27 cellular contexts compared by ENCODE assay signal in genomic region chr19:5674734-5675133, GRCh38. TPM values are rescaled to one million over a fixed set of nuclear protein-coding genes. Genes with fewer than 3 reads are reported as not detected.
DNase-seq lines count a peak whose midpoint lies in the region; ATAC-seq, FAIRE-seq and TF ChIP-seq lines count a peak whose summit lies in the region.
"Had no signal": no experiment of that assay in that cellular context is flagged by ENCODE, and none has a peak within 500 bp of the region (broad histone marks: within the 10 kb centered on the region; RNA-seq: fewer than 3 reads in every experiment).

No MANE protein-coding gene starts in this region.

- peak; percentile 11 for FAIRE-seq in K562 (lab: Jason Lieb, UNC)
- FAIRE-seq: small intestine had no signal

- ATAC-seq in K562 (no peak), HG03159 (IDR thresholded peaks at IDR 0.05; ENCODE audit: unreplicated experiment) (no peak)
- no peak for ATAC-seq in naive thymus-derived CD4-positive, alpha-beta T cell
- ATAC-seq: activated CD8-positive, alpha-beta T cell treated with anti-CD3 and anti-CD28 coated beads for 36 hours; effector memory CD8-positive, alpha-beta T cell; GM23338; stimulated activated memory B cell treated with anti-CD40 and anti-IgM and Interleukin-4, amounts not matched to agents 10 μg/mL and 1 μg/mL and 100 μg/mL, for 72 hours had no signal

- no peak overlapping the region for H3K27ac ChIP-seq in H9 (ENCODE audit: insufficient read length, low read depth, low read length)
- H3K27ac ChIP-seq in K562 (ENCODE audit: extremely low read depth, low read depth, low read length): no peak overlapping the region
- peak overlapping the region; percentile 14 for H3K27ac ChIP-seq in naive thymus-derived CD4-positive, alpha-beta T cell (ENCODE audit: low read depth, low read length)
- H3K27ac ChIP-seq in PC-9: no peak overlapping the region
- H3K27ac ChIP-seq: adrenal gland, brain microvascular endothelial cell, colonic mucosa, KMS-11, testis, uterus had no signal

- POLR2A ChIA-PET in K562 (lab: Yijun Ruan, JAX) (interaction anchor here (0.6 to 2.8 kb wide), 5 partner anchors 12 to 590 kb away, joined by 3 to 9 read pairs (median 3); partner anchors contain the start of gene RPL36), PC-9 (lab: Charles Lee; ENCODE audit: unreplicated experiment) (no interaction called here), HEK293T (lab: Yijun Ruan, JAX) (interaction anchor here (2.7 kb wide), 1 partner anchor 12 kb away, joined by 8 read pairs; no protein-coding TSS in a partner anchor)
- POLR2A ChIA-PET in naive thymus-derived CD4-positive, alpha-beta T cell (lab: Charles Lee): no interaction called here

- peaks cover 6 to 28% (median 13%) of the 10 kb centered on the region in 3 experiments; a peak in 5 of 7 replicates for H3K36me3 Mint-ChIP-seq in H9 (ENCODE audit: insufficient read depth in 1 of 3, low read depth in 3 of 3)
- peaks cover 0 to 18% (median 0%) of the 10 kb centered on the region in 5 donors for H3K36me3 Mint-ChIP-seq in naive thymus-derived CD4-positive, alpha-beta T cell

- no peak overlapping the region for H4K91ac ChIP-seq in H9 (ENCODE audit: insufficient read length, low read depth, low read length)

- peak overlapping the region in 1 of 2 experiments; percentile 24; a peak in 1 of 5 replicates for H3K4me3 Mint-ChIP-seq in H9
- H3K4me3 Mint-ChIP-seq in naive thymus-derived CD4-positive, alpha-beta T cell: no peak overlapping the region
- H3K4me3 Mint-ChIP-seq: activated CD8-positive, alpha-beta T cell treated with anti-CD3 and anti-CD28 coated beads for 36 hours; effector memory CD8-positive, alpha-beta T cell; GM23338; stimulated activated memory B cell treated with anti-CD40 and anti-IgM and Interleukin-4, amounts not matched to agents 10 μg/mL and 1 μg/mL and 100 μg/mL, for 72 hours had no signal

- H4K20me1 ChIP-seq in H9 (ENCODE audit: control insufficient read depth, insufficient read depth, insufficient read length): no peaks in the 10 kb centered on the region
- no peaks in the 10 kb centered on the region; the same call in 1 of the 2 replicates for H4K20me1 ChIP-seq in K562 (replicated peaks; ENCODE audit: control insufficient read depth, insufficient read depth, low read length)
- no peaks in the 10 kb centered on the region for H4K20me1 ChIP-seq in PC-9 (ENCODE audit: insufficient read depth)

- H2AFZ ChIP-seq in H9 (ENCODE audit: low read length): no peak overlapping the region
- H2AFZ ChIP-seq in K562 (ENCODE audit: low read depth, low read length): no peak overlapping the region
- no peak overlapping the region for H2AFZ ChIP-seq in PC-9
- H2AFZ ChIP-seq: GM23338 had no signal

- peaks cover 1% of the 10 kb centered on the region for H3K23me2 ChIP-seq in H9 (ENCODE audit: insufficient read length, low read depth, low read length, poor library complexity, severe bottlenecking)

- no peak overlapping the region for H3K4ac ChIP-seq in H9 (ENCODE audit: low read depth, low read length)

- H2BK20ac ChIP-seq in H9 (ENCODE audit: low read depth, low read length, poor library complexity, severe bottlenecking): no peak overlapping the region

- H2BK12ac ChIP-seq in H9 (ENCODE audit: insufficient read length, low read depth, low read length): no peak overlapping the region

- H3K56ac ChIP-seq in H9 (ENCODE audit: insufficient read length, low read depth, low read length): no peak overlapping the region

- H3K4me3 ChIP-seq in K562: no peak overlapping the region
- H3K4me3 ChIP-seq in naive thymus-derived CD4-positive, alpha-beta T cell (ENCODE audit: low read length): no peak overlapping the region
- no peak overlapping the region for H3K4me3 ChIP-seq in PC-9
- H3K4me3 ChIP-seq: adrenal gland, colonic mucosa, GM23338, lung, testis, uterus had no signal

- H3T11ph ChIP-seq in H9 (ENCODE audit: low read length): no peak overlapping the region

- H4K8ac ChIP-seq in H9 (replicated peaks; ENCODE audit: insufficient read length, low read depth, low read length): no peak overlapping the region

- no peaks in the 10 kb centered on the region; the same call in 1 of the 2 replicates for H3K27me3 Mint-ChIP-seq in H9 (ENCODE audit: low read depth)
- H3K27me3 Mint-ChIP-seq in naive thymus-derived CD4-positive, alpha-beta T cell: no peaks in the 10 kb centered on the region
- H3K27me3 Mint-ChIP-seq: activated CD8-positive, alpha-beta T cell treated with anti-CD3 and anti-CD28 coated beads for 36 hours; effector memory CD8-positive, alpha-beta T cell; stimulated activated memory B cell treated with anti-CD40 and anti-IgM and Interleukin-4, amounts not matched to agents 10 μg/mL and 1 μg/mL and 100 μg/mL, for 72 hours had no signal

- H3F3A ChIP-seq in PC-9 (ENCODE audit: insufficient read depth, low read depth): no peaks in the 10 kb centered on the region

- no peak overlapping the region for H3K18ac ChIP-seq in H9 (ENCODE audit: insufficient read length, low read depth, low read length)

- peaks cover 22% of the 10 kb centered on the region; the same call in 2 of the 3 replicates for H3K36me3 ChIP-seq in K562 (ENCODE audit: control insufficient read depth, insufficient read depth, low read length)
- H3K36me3 ChIP-seq in naive thymus-derived CD4-positive, alpha-beta T cell (ENCODE audit: control insufficient read depth in 2 of 3, insufficient read depth in 3 of 3, low read length in 3 of 3): peaks cover 0 to 15% (median under 1%) of the 10 kb centered on the region in 3 experiments
- no peaks in the 10 kb centered on the region for H3K36me3 ChIP-seq in PC-9 (ENCODE audit: low read depth)
- H3K36me3 ChIP-seq: colonic mucosa, uterus had no signal

- H3K9me3 ChIP-seq in H9 (ENCODE audit: control insufficient read depth, low read depth, low read length) (no peaks in the 10 kb centered on the region), K562 (replicated peaks; ENCODE audit: control insufficient read depth, insufficient read depth, low read depth, low read length) (no peaks in the 10 kb centered on the region), PC-9 (ENCODE audit: insufficient read depth, low read depth) (no peaks in the 10 kb centered on the region)
- no peaks in the 10 kb centered on the region for H3K9me3 ChIP-seq in naive thymus-derived CD4-positive, alpha-beta T cell (ENCODE audit: control insufficient read depth in 2 of 3, low read length in 3 of 3)
- H3K9me3 ChIP-seq: adrenal gland, colonic mucosa, testis, uterus had no signal

- DNase-seq in H9 (no peak), K562 (ENCODE audit: extremely low read depth in 1 of 4, low spot score in 3 of 4) (no peak), PC-9 (no peak), HEK293T (ENCODE audit: extremely low spot score) (no peak)
- no peak for DNase-seq in naive thymus-derived CD4-positive, alpha-beta T cell
- DNase-seq: activated CD4-positive, CD25-positive, alpha-beta regulatory T cell treated with anti-CD3 and anti-CD28 coated beads, Interleukin-2, amount 50 U/mL, for 72 hours; activated CD8-positive, alpha-beta T cell treated with anti-CD3 and anti-CD28 coated beads for 36 hours; activated naive CD4-positive, alpha-beta T cell; activated T-cell treated with anti-CD3 and anti-CD28 coated beads, Interleukin-2, amount 50 U/mL, for 1 hour; adrenal gland; brain microvascular endothelial cell; colonic mucosa; effector memory CD8-positive, alpha-beta T cell; kidney glomerular epithelial cell; MV-4-11; NCI-H1694; NCI-H774; nucleus accumbens; small intestine; stimulated activated CD4-positive, alpha-beta T cell treated with anti-CD3 and anti-CD28 coated beads, Interleukin-2, amount 100 ng/mL, for 24 hours; testis; uterus had no signal

- no peak overlapping the region for H2BK5ac ChIP-seq in H9 (ENCODE audit: insufficient read length, low read length)

- H3K4me1 ChIP-seq in H9 (ENCODE audit: insufficient read depth, low read length): no peaks in the 10 kb centered on the region
- H3K4me1 ChIP-seq in K562 (replicated peaks in 1 of 2; ENCODE audit: control insufficient read depth in 2 of 2, insufficient read depth in 2 of 2, low read length in 2 of 2): peaks cover 16 to 41% of the 10 kb centered on the region in 2 experiments
- peaks cover 6 to 8% of the 10 kb centered on the region in 2 donors for H3K4me1 ChIP-seq in naive thymus-derived CD4-positive, alpha-beta T cell (ENCODE audit: control insufficient read depth in 2 of 2, insufficient read depth in 2 of 2, low read length in 2 of 2)
- no peaks in the 10 kb centered on the region for H3K4me1 ChIP-seq in PC-9 (replicated peaks; ENCODE audit: insufficient read depth)

- H3K27me3 ChIP-seq in H9 (ENCODE audit: insufficient read depth, low read length): no peaks in the 10 kb centered on the region
- no peaks in the 10 kb centered on the region for H3K27me3 ChIP-seq in K562 (ENCODE audit: control insufficient read depth in 2 of 2, insufficient read depth in 2 of 2, low read length in 2 of 2)
- H3K27me3 ChIP-seq in naive thymus-derived CD4-positive, alpha-beta T cell (ENCODE audit: control insufficient read depth in 2 of 2, insufficient read depth in 2 of 2, low read length in 2 of 2): no peaks in the 10 kb centered on the region
- H3K27me3 ChIP-seq in PC-9 (ENCODE audit: insufficient read depth, low read depth): no peaks in the 10 kb centered on the region
- H3K27me3 ChIP-seq: adrenal gland, brain microvascular endothelial cell, colonic mucosa, testis, uterus had no signal

- BruUV-seq in K562 (replicated peaks; lab: Mats Ljungman, UMichigan) (no TSS peak), PC-9 (replicated peaks; lab: Mats Ljungman, UMichigan) (no TSS peak)

- H2AK5ac ChIP-seq in H9 (ENCODE audit: insufficient read length, low read length): no peak overlapping the region

- H3K9me2 ChIP-seq in PC-9 (ENCODE audit: insufficient read depth): no peaks in the 10 kb centered on the region

- no peak overlapping the region for H2BK15ac ChIP-seq in H9 (ENCODE audit: low read depth, low read length)

- no peak for TF ChIP-seq EP300 in K562 (IDR thresholded peaks at IDR 0.05; ENCODE audit: low read length)

- no peak overlapping the region for H3K9ac ChIP-seq in H9 (ENCODE audit: extremely low read depth, insufficient read length, low read length)
- peak overlapping the region in 1 of 2 experiments; percentile 10; a peak in 1 of 4 replicates for H3K9ac ChIP-seq in K562 (ENCODE audit: insufficient read depth in 1 of 2, low read depth in 2 of 2, low read length in 2 of 2)
- H3K9ac ChIP-seq: KMS-11 had no signal

- H3K4me2 ChIP-seq in H9 (ENCODE audit: insufficient read depth, insufficient read length, low read length) (no peak overlapping the region), K562 (ENCODE audit: insufficient read depth, low read length) (no peak overlapping the region), PC-9 (no peak overlapping the region)
- H3K4me2 ChIP-seq: GM23338, KMS-11 had no signal

- no peaks in the 10 kb centered on the region for H3K9me3 Mint-ChIP-seq in H9
- H3K9me3 Mint-ChIP-seq in naive thymus-derived CD4-positive, alpha-beta T cell: peaks cover 0 to 4% (median 0%) of the 10 kb centered on the region in 11 donors
- H3K9me3 Mint-ChIP-seq: activated CD8-positive, alpha-beta T cell treated with anti-CD3 and anti-CD28 coated beads for 36 hours; effector memory CD8-positive, alpha-beta T cell; GM23338 had no signal

- in situ Hi-C loops in K562 (cut with MboI): no loop called here

- CTCF ChIA-PET in K562 (lab: Yijun Ruan, JAX; ENCODE audit: low intra/inter-chr PET ratio) (no interaction called here), PC-9 (lab: Charles Lee) (no interaction called here), HEK293T (lab: Yijun Ruan, JAX) (no interaction called here)
- CTCF ChIA-PET in naive thymus-derived CD4-positive, alpha-beta T cell (lab: Charles Lee): no interaction called here

- no peak overlapping the region for H3K23ac ChIP-seq in H9 (ENCODE audit: insufficient read length, low read depth, low read length)

- H3K4me1 Mint-ChIP-seq in H9: peaks cover 6 to 13% of the 10 kb centered on the region in 2 experiments
- peaks cover 7 to 14% (median 8%) of the 10 kb centered on the region in 7 donors for H3K4me1 Mint-ChIP-seq in naive thymus-derived CD4-positive, alpha-beta T cell

- no peaks in the 10 kb centered on the region for H3K9me1 ChIP-seq in K562 (ENCODE audit: control insufficient read depth, insufficient read depth, low read length)

- H3K79me1 ChIP-seq in H9 (ENCODE audit: insufficient read depth, low read depth, low read length, poor library complexity, severe bottlenecking): no peaks in the 10 kb centered on the region

- H3K79me2 ChIP-seq in H9 (ENCODE audit: insufficient read depth, low read length) (no peaks in the 10 kb centered on the region), K562 (ENCODE audit: control insufficient read depth, insufficient read depth, low read length) (peaks cover 7% of the 10 kb centered on the region), PC-9 (ENCODE audit: low read depth) (peaks cover 7% of the 10 kb centered on the region)

- peak overlapping the region in 2 of 3 experiments; percentile 11 to 84; a peak in 2 of 7 replicates for H3K27ac Mint-ChIP-seq in H9
- H3K27ac Mint-ChIP-seq in naive thymus-derived CD4-positive, alpha-beta T cell: peak overlapping the region in 1 of 9 donors; percentile 62
- H3K27ac Mint-ChIP-seq: activated CD8-positive, alpha-beta T cell treated with anti-CD3 and anti-CD28 coated beads for 36 hours; stimulated activated memory B cell treated with anti-CD40 and anti-IgM and Interleukin-4, amounts not matched to agents 10 μg/mL and 1 μg/mL and 100 μg/mL, for 72 hours had no signal

- no peak for TF ChIP-seq RAD21 in K562 (CRISPR knock-in tag; conservative IDR thresholded peaks at IDR 0.05 in 1 of 2, IDR thresholded peaks at IDR 0.05 in 1 of 2)

- intact Hi-C loops in K562 (cut with micrococcal nuclease) (no loop called here), PC-9 (cut with micrococcal nuclease; ENCODE audit: unreplicated experiment) (no loop called here)
- intact Hi-C loops in naive thymus-derived CD4-positive, alpha-beta T cell (cut with micrococcal nuclease): no loop called here

- H3K14ac ChIP-seq in H9 (ENCODE audit: insufficient read depth, low read length): no peak overlapping the region

- WGBS in H9 (ENCODE audit: extremely low coverage, insufficient read length, low lambda C conversion rate): no CpG with 5 or more reads among the region's 5 CpGs
- WGBS in K562 (ENCODE audit: insufficient coverage, low coverage, missing lambda C conversion rate): 48% methylated on average over 5 of the region's 5 CpGs

- H2BK120ac ChIP-seq in H9 (ENCODE audit: low read depth, low read length, poor library complexity, severe bottlenecking): no peak overlapping the region

- TF ChIP-seq POLR2A in K562 (conservative IDR thresholded peaks at IDR 0.05): no peak

- no peak for TF ChIP-seq CTCF in H9 (conservative IDR thresholded peaks at IDR 0.05)
- no peak for TF ChIP-seq CTCF in K562 (IDR thresholded peaks at IDR 0.05 in 2 of 3, conservative IDR thresholded peaks at IDR 0.05 in 1 of 3; ENCODE audit: insufficient read depth in 2 of 3, low read depth in 1 of 3, low read length in 3 of 3)
- TF ChIP-seq CTCF in PC-9 (conservative IDR thresholded peaks at IDR 0.05): no peak

- no peak overlapping the region for H4K5ac ChIP-seq in H9 (ENCODE audit: insufficient read length, low read depth, low read length)

RNA-seq across cellular contexts. Expression of gene MICOS13, which starts 5.6 kb away (rescaled TPM):
- total RNA-seq in H9 (2021) (23.4 and 23.8 TPM in 2 replicates), K562 (2014; rRNA removed) (220 and 383 TPM in 2 replicates), K562 (2014; rRNA removed; fragmentation: Illumina TruSeq; extraction: Trizol) (19.1 and 24.6 TPM in 2 replicates), K562 (2015; rRNA removed; fragmentation: Illumina TruSeq; extraction: Trizol) (94.0 and 105 TPM in 2 replicates), K562 (2021) (95.4 and 113 TPM in 2 replicates), PC-9 (2021) (31.1 and 34.7 TPM in 2 replicates)
- 10.1 and 39.6 TPM in 2 replicates for total RNA-seq in K562 (2011; cell fraction: chromatin; rRNA removed; ENCODE audit: low replicate concordance)
- total RNA-seq in K562 (2011; cell fraction: nucleolus; rRNA removed): 71.5 and 77.0 TPM in 2 replicates
- total RNA-seq in K562 (2011; cell fraction: nucleoplasm; rRNA removed): 30.0 and 32.6 TPM in 2 replicates
- polyA plus RNA-seq in K562 (2011; rRNA removed) (32.1 and 42.6 TPM in 2 replicates), K562 (2014; fragmentation: Illumina TruSeq; extraction: Trizol) (41.2 and 69.4 TPM in 2 replicates), K562 (2014; fragmentation: Nextera tagmentation; extraction: Ambion mirVana) (10 to 100 TPM; 15.5 to 49.4 TPM), K562 (2014; rRNA removed) (124 and 202 TPM in 2 replicates)
- polyA plus RNA-seq in K562 (2011; cell fraction: cytosol; rRNA removed): 60.9 and 173 TPM in 2 replicates
- polyA plus RNA-seq in K562 (2011; cell fraction: nucleus; rRNA removed): 33.8 and 49.4 TPM in 2 replicates
- polyA plus RNA-seq in K562 (2012): 68.5 and 125 TPM in 2 replicates
- 3.6 and 6.3 TPM in 2 replicates for polyA minus RNA-seq in K562 (2011; rRNA and poly(A)+ RNA removed)
- polyA minus RNA-seq in K562 (2011; cell fraction: cytosol; rRNA and poly(A)+ RNA removed): 17.7 and 22.1 TPM in 2 replicates
- polyA minus RNA-seq in K562 (2011; cell fraction: nucleus; rRNA and poly(A)+ RNA removed): 17.0 and 19.5 TPM in 2 replicates
- 10 to 100 TPM; 26.1 to 49.3 (median 38.4) TPM for total RNA-seq in naive thymus-derived CD4-positive, alpha-beta T cell
- 100 to 1,000 TPM in 1 of 2 donors, 10 to 100 TPM in 1; 76.8 to 109 TPM for polyA plus RNA-seq in naive thymus-derived CD4-positive, alpha-beta T cell

RNA-seq across cellular contexts. Expression of gene HSD11B1L, which starts 6.1 kb away (rescaled TPM):
- total RNA-seq in H9 (2021) (8.0 and 9.3 TPM in 2 replicates), K562 (2014; rRNA removed) (4.9 and 7.7 TPM in 2 replicates), K562 (2014; rRNA removed; fragmentation: Illumina TruSeq; extraction: Trizol) (1.2 and 1.4 TPM in 2 replicates), K562 (2015; rRNA removed; fragmentation: Illumina TruSeq; extraction: Trizol) (2.0 and 2.3 TPM in 2 replicates), K562 (2021) (3.6 and 4.3 TPM in 2 replicates), PC-9 (2021) (7.5 and 11.9 TPM in 2 replicates)
- 1.9 and 5.4 TPM in 2 replicates for total RNA-seq in K562 (2011; cell fraction: chromatin; rRNA removed; ENCODE audit: low replicate concordance)
- 5.4 and 5.5 TPM in 2 replicates for total RNA-seq in K562 (2011; cell fraction: nucleolus; rRNA removed)
- 4.8 TPM in 2 replicates for total RNA-seq in K562 (2011; cell fraction: nucleoplasm; rRNA removed)
- polyA plus RNA-seq in K562 (2011; rRNA removed) (2.3 and 3.1 TPM in 2 replicates), K562 (2014; fragmentation: Illumina TruSeq; extraction: Trizol) (1.7 and 2.2 TPM in 2 replicates), K562 (2014; fragmentation: Nextera tagmentation; extraction: Ambion mirVana) (under 1 TPM; 0.31 to 0.36 TPM), K562 (2014; rRNA removed) (4.7 and 6.3 TPM in 2 replicates)
- polyA plus RNA-seq in K562 (2011; cell fraction: cytosol; rRNA removed): 4.4 and 11.4 TPM in 2 replicates
- 7.8 and 11.4 TPM in 2 replicates for polyA plus RNA-seq in K562 (2011; cell fraction: nucleus; rRNA removed)
- 3.4 and 7.3 TPM in 2 replicates for polyA plus RNA-seq in K562 (2012)
- polyA minus RNA-seq in K562 (2011; rRNA and poly(A)+ RNA removed): 0.39 and 0.63 TPM in 2 replicates
- 2.2 and 2.4 TPM in 2 replicates for polyA minus RNA-seq in K562 (2011; cell fraction: cytosol; rRNA and poly(A)+ RNA removed)
- 0.56 and 0.94 TPM in 2 replicates for polyA minus RNA-seq in K562 (2011; cell fraction: nucleus; rRNA and poly(A)+ RNA removed)
- total RNA-seq in naive thymus-derived CD4-positive, alpha-beta T cell: 1 to 10 TPM; 2.8 to 5.2 (median 3.6) TPM
- polyA plus RNA-seq in naive thymus-derived CD4-positive, alpha-beta T cell: 1 to 10 TPM; 8.4 to 9.6 TPM

RNA-seq across cellular contexts. Expression of gene RPL36, which starts 15.4 kb away (rescaled TPM):
- 1,066 and 1,074 TPM in 2 replicates for total RNA-seq in H9 (2021)
- total RNA-seq in K562 (2011; cell fraction: chromatin; rRNA removed; ENCODE audit: low replicate concordance): 84.7 and 180 TPM in 2 replicates
- 420 and 494 TPM in 2 replicates for total RNA-seq in K562 (2011; cell fraction: nucleolus; rRNA removed)
- 317 and 516 TPM in 2 replicates for total RNA-seq in K562 (2011; cell fraction: nucleoplasm; rRNA removed)
- 2,132 and 2,298 TPM in 2 replicates for total RNA-seq in K562 (2014; rRNA removed)
- total RNA-seq in K562 (2014; rRNA removed; fragmentation: Illumina TruSeq; extraction: Trizol): 392 and 590 TPM in 2 replicates
- total RNA-seq in K562 (2015; rRNA removed; fragmentation: Illumina TruSeq; extraction: Trizol): 1,406 and 1,507 TPM in 2 replicates
- 1,327 and 1,377 TPM in 2 replicates for total RNA-seq in K562 (2021)
- 695 and 1,029 TPM in 2 replicates for polyA plus RNA-seq in K562 (2011; rRNA removed)
- 629 and 993 TPM in 2 replicates for polyA plus RNA-seq in K562 (2011; cell fraction: cytosol; rRNA removed)
- polyA plus RNA-seq in K562 (2011; cell fraction: nucleus; rRNA removed): 639 and 683 TPM in 2 replicates
- 2,027 and 2,339 TPM in 2 replicates for polyA plus RNA-seq in K562 (2012)
- polyA plus RNA-seq in K562 (2014; fragmentation: Illumina TruSeq; extraction: Trizol): 350 and 728 TPM in 2 replicates
- 1,000 to 10,000 TPM; 3,132 to 3,412 TPM for polyA plus RNA-seq in K562 (2014; fragmentation: Nextera tagmentation; extraction: Ambion mirVana)
- polyA plus RNA-seq in K562 (2014; rRNA removed): 1,530 and 1,653 TPM in 2 replicates
- polyA minus RNA-seq in K562 (2011; rRNA and poly(A)+ RNA removed): 132 and 161 TPM in 2 replicates
- polyA minus RNA-seq in K562 (2011; cell fraction: cytosol; rRNA and poly(A)+ RNA removed): 779 and 953 TPM in 2 replicates
- polyA minus RNA-seq in K562 (2011; cell fraction: nucleus; rRNA and poly(A)+ RNA removed): 134 and 203 TPM in 2 replicates
- 1,000 to 10,000 TPM in 3 of 5 experiments, 100 to 1,000 TPM in 2; 865 to 1,786 (median 1,037) TPM for total RNA-seq in naive thymus-derived CD4-positive, alpha-beta T cell
- 1,000 to 10,000 TPM; 2,342 to 2,564 TPM for polyA plus RNA-seq in naive thymus-derived CD4-positive, alpha-beta T cell
- 772 and 787 TPM in 2 replicates for total RNA-seq in PC-9 (2021)

RNA-seq across cellular contexts. Expression of gene LONP1, which starts 45.2 kb away (rescaled TPM):
- total RNA-seq in H9 (2021): 108 and 113 TPM in 2 replicates
- total RNA-seq in K562 (2011; cell fraction: chromatin; rRNA removed; ENCODE audit: low replicate concordance): 180 and 424 TPM in 2 replicates
- 314 and 331 TPM in 2 replicates for total RNA-seq in K562 (2011; cell fraction: nucleolus; rRNA removed)
- 165 and 217 TPM in 2 replicates for total RNA-seq in K562 (2011; cell fraction: nucleoplasm; rRNA removed)
- 202 and 214 TPM in 2 replicates for total RNA-seq in K562 (2014; rRNA removed)
- 26.9 and 37.3 TPM in 2 replicates for total RNA-seq in K562 (2014; rRNA removed; fragmentation: Illumina TruSeq; extraction: Trizol)
- 89.1 and 89.8 TPM in 2 replicates for total RNA-seq in K562 (2015; rRNA removed; fragmentation: Illumina TruSeq; extraction: Trizol)
- total RNA-seq in K562 (2021): 207 and 238 TPM in 2 replicates
- polyA plus RNA-seq in K562 (2011; rRNA removed): 84.5 and 110 TPM in 2 replicates
- polyA plus RNA-seq in K562 (2011; cell fraction: cytosol; rRNA removed): 121 and 226 TPM in 2 replicates
- polyA plus RNA-seq in K562 (2011; cell fraction: nucleus; rRNA removed): 273 and 320 TPM in 2 replicates
- polyA plus RNA-seq in K562 (2012): 122 and 281 TPM in 2 replicates
- 76.5 and 160 TPM in 2 replicates for polyA plus RNA-seq in K562 (2014; fragmentation: Illumina TruSeq; extraction: Trizol)
- polyA plus RNA-seq in K562 (2014; fragmentation: Nextera tagmentation; extraction: Ambion mirVana): 1 to 10 TPM; 1.1 to 3.7 TPM
- 138 and 161 TPM in 2 replicates for polyA plus RNA-seq in K562 (2014; rRNA removed)
- 39.2 and 57.2 TPM in 2 replicates for polyA minus RNA-seq in K562 (2011; rRNA and poly(A)+ RNA removed)
- polyA minus RNA-seq in K562 (2011; cell fraction: cytosol; rRNA and poly(A)+ RNA removed): 97.1 and 131 TPM in 2 replicates
- 67.5 and 106 TPM in 2 replicates for polyA minus RNA-seq in K562 (2011; cell fraction: nucleus; rRNA and poly(A)+ RNA removed)
- total RNA-seq in naive thymus-derived CD4-positive, alpha-beta T cell: 100 to 1,000 TPM in 1 of 5 experiments, 10 to 100 TPM in 4; 62.8 to 102 (median 74.8) TPM
- polyA plus RNA-seq in naive thymus-derived CD4-positive, alpha-beta T cell: 10 to 100 TPM; 20.0 to 60.0 TPM
- 78.2 and 140 TPM in 2 replicates for total RNA-seq in PC-9 (2021)

RNA-seq across cellular contexts. Expression of gene CATSPERD, which starts 45.7 kb away (rescaled TPM):
- total RNA-seq in H9 (2021) (not detected in 2 replicates), K562 (2014; rRNA removed) (not detected in 2 replicates), K562 (2014; rRNA removed; fragmentation: Illumina TruSeq; extraction: Trizol) (not detected in 2 replicates), K562 (2015; rRNA removed; fragmentation: Illumina TruSeq; extraction: Trizol) (not detected in 2 replicates), K562 (2021) (not detected in 2 replicates), PC-9 (2021) (not detected in 2 replicates)
- not detected in 2 replicates for total RNA-seq in K562 (2011; cell fraction: chromatin; rRNA removed; ENCODE audit: low replicate concordance)
- total RNA-seq in K562 (2011; cell fraction: nucleolus; rRNA removed): not detected in 2 replicates
- total RNA-seq in K562 (2011; cell fraction: nucleoplasm; rRNA removed): not detected in 2 replicates
- polyA plus RNA-seq in K562 (2011; rRNA removed) (not detected in 2 replicates), K562 (2014; fragmentation: Illumina TruSeq; extraction: Trizol) (not detected in 2 replicates), K562 (2014; fragmentation: Nextera tagmentation; extraction: Ambion mirVana) (not detected), K562 (2014; rRNA removed) (not detected in 2 replicates)
- polyA plus RNA-seq in K562 (2011; cell fraction: cytosol; rRNA removed): not detected in 2 replicates
- polyA plus RNA-seq in K562 (2011; cell fraction: nucleus; rRNA removed): not detected in 2 replicates
- 0.04 TPM in 1 of 2 replicates, not detected in the other for polyA plus RNA-seq in K562 (2012)
- not detected in 2 replicates for polyA minus RNA-seq in K562 (2011; rRNA and poly(A)+ RNA removed)
- not detected in 2 replicates for polyA minus RNA-seq in K562 (2011; cell fraction: cytosol; rRNA and poly(A)+ RNA removed)
- polyA minus RNA-seq in K562 (2011; cell fraction: nucleus; rRNA and poly(A)+ RNA removed): not detected in 2 replicates
- total RNA-seq in naive thymus-derived CD4-positive, alpha-beta T cell: under 1 TPM in 1 of 5 experiments, not detected in 4; 0.07 TPM
- not detected for polyA plus RNA-seq in naive thymus-derived CD4-positive, alpha-beta T cell
- total RNA-seq: activated CD8-positive, alpha-beta T cell treated with anti-CD3 and anti-CD28 coated beads for 36 hours; adrenal gland; colonic mucosa; uterus had no signal
- polyA plus RNA-seq: adrenal gland, GM23338, small intestine had no signal

Comparison
In these comparisons a context has a peak if more than half of its experiments do, and no peak if none do; other contexts are left out.
1. POLR2A ChIA-PET loops: an anchor here in K562 (0.6 to 2.8 kb wide) and HEK293T (2.7 kb wide); none called in naive thymus-derived CD4-positive, alpha-beta T cell and PC-9.